In genomic region chr10:77588886-77589285, GRCh38 we compare ENCODE assay signal across 17 cellular contexts. TPM values are rescaled to one million over a fixed set of nuclear protein-coding genes. Genes with fewer than 3 reads are reported as not detected.
DNase-seq lines count a peak whose midpoint lies in the region; ATAC-seq and TF ChIP-seq lines count a peak whose summit lies in the region.
"Had no signal": no experiment of that assay in that cellular context is flagged by ENCODE, and none has a peak within 500 bp of the region (broad histone marks: within the 10 kb centered on the region; RNA-seq: fewer than 3 reads in every experiment).

No MANE protein-coding gene starts in this region.

- peak overlapping the region; percentile 28 for H4K5ac ChIP-seq in IMR-90 (ENCODE audit: low read depth, low read length)

- BruUV-seq in IMR-90 (replicated peaks; lab: Mats Ljungman, UMichigan) = no TSS peak

- peak overlapping the region; percentile 67; the same call in 1 of the 2 replicates for H2AK5ac ChIP-seq in IMR-90 (ENCODE audit: low read depth, low read length)

- H3K9ac ChIP-seq in IMR-90 (ENCODE audit: low read depth, low read length) (no peak overlapping the region), rectal smooth muscle tissue (ENCODE audit: low read length) (no peak overlapping the region)
- H3K9ac ChIP-seq: BLaER1 treated with 17β-estradiol and CSF1 and Interleukin-3, amounts not matched to agents 10 nM and 100 nM had no signal

- peak overlapping the region in 1 of 2 experiments; percentile 24; a peak in 1 of 4 replicates for H4K8ac ChIP-seq in IMR-90 (ENCODE audit: low read depth in 2 of 2, low read length in 2 of 2)

- H3K4ac ChIP-seq in IMR-90 (ENCODE audit: low read depth, low read length) = peak overlapping the region; percentile 63

- no peak for TF ChIP-seq CTCF in IMR-90 (conservative IDR thresholded peaks at IDR 0.05; ENCODE audit: low read depth, low read length)
- TF ChIP-seq CTCF in coronary artery (IDR thresholded peaks at IDR 0.05) = no peak
- TF ChIP-seq CTCF in transverse colon (IDR thresholded peaks at IDR 0.05) = no peak

- peaks cover 18 to 46% of the 10 kb centered on the region in 2 experiments; a peak in 3 of 4 replicates for H3K79me1 ChIP-seq in IMR-90 (ENCODE audit: low read depth in 1 of 2, low read length in 2 of 2)

- H3K27me3 Mint-ChIP-seq in activated T-cell treated with anti-CD3 and anti-CD28 coated beads, Interleukin-2, amount 50 U/mL, for 4 hours (ENCODE audit: low read depth) = no peaks in the 10 kb centered on the region

- H3K9me3 Mint-ChIP-seq in activated T-cell treated with anti-CD3 and anti-CD28 coated beads, Interleukin-2, amount 50 U/mL, for 4 hours = no peaks in the 10 kb centered on the region

- no peak overlapping the region for H3K27ac ChIP-seq in IMR-90 (ENCODE audit: insufficient read depth, low read length)
- H3K27ac ChIP-seq in coronary artery = peak overlapping the region; percentile 71 to 84
- peak overlapping the region; percentile 82 for H3K27ac ChIP-seq in rectal smooth muscle tissue (ENCODE audit: low read depth, low read length)
- H3K27ac ChIP-seq in transverse colon = peak overlapping the region; percentile 66 to 83 (median 78)
- no peak overlapping the region for H3K27ac ChIP-seq in substantia nigra (ENCODE audit: low read depth, low read length, poor library complexity, severe bottlenecking)
- H3K27ac ChIP-seq: BLaER1 treated with 17β-estradiol and CSF1 and Interleukin-3, amounts not matched to agents 10 nM and 100 nM had no signal

- WGBS in IMR-90 (ENCODE audit: extremely low coverage in 2 of 2, insufficient read length in 1 of 2), 2 experiments = 89% methylated on average over 3 of the region's 7 CpGs; no CpG with 5 or more reads in 1 of the 2 experiments
- 83 to 88% methylated on average over 7 of the region's 7 CpGs for WGBS in transverse colon (ENCODE audit: low coverage in 1 of 2), 2 donors

- H3K4me3 ChIP-seq in IMR-90 (ENCODE audit: insufficient read depth, low read depth, low read length) (no peak overlapping the region), coronary artery (no peak overlapping the region), rectal smooth muscle tissue (ENCODE audit: low read length) (no peak overlapping the region), transverse colon (no peak overlapping the region)
- H3K4me3 ChIP-seq: BLaER1 treated with 17β-estradiol and CSF1 and Interleukin-3, amounts not matched to agents 10 nM and 100 nM; HAP-1 had no signal

- no peak for TF ChIP-seq POLR2A in IMR-90 (IDR thresholded peaks at IDR 0.05; ENCODE audit: low read depth, low read length)
- no peak for TF ChIP-seq POLR2A in transverse colon (IDR thresholded peaks at IDR 0.05)

- peaks cover 19% of the 10 kb centered on the region for H3K4me1 ChIP-seq in IMR-90 (ENCODE audit: control insufficient read depth, insufficient read depth, low read length)
- H3K4me1 ChIP-seq in rectal smooth muscle tissue (ENCODE audit: control insufficient read depth, insufficient read depth, low read length) = peaks cover 34% of the 10 kb centered on the region
- H3K4me1 ChIP-seq in transverse colon = peaks cover 10 to 31% (median 23%) of the 10 kb centered on the region in 4 donors
- H3K4me1 ChIP-seq: HAP-1 had no signal

- H4K20me1 ChIP-seq in IMR-90 (ENCODE audit: insufficient read depth, low read length) = no peaks in the 10 kb centered on the region

- dilution Hi-C loops in IMR-90 (cut with HindIII; ENCODE audit: low sequenced_read_pairs, unreplicated experiment) = no loop called here

- no peak overlapping the region for H2AK9ac ChIP-seq in IMR-90 (replicated peaks; ENCODE audit: low read depth, low read length, poor library complexity)

- 0 out of 2 replicates have a peak overlapping the region, but pooled peaks have one; percentile 28 for H2BK120ac ChIP-seq in IMR-90 (ENCODE audit: low read depth, low read length)

- H2AFZ ChIP-seq in IMR-90 (replicated peaks; ENCODE audit: low read length, poor library complexity) = no peak overlapping the region

- 0 out of 2 replicates have a peak overlapping the region, but pooled peaks have one; percentile 19 for H3K18ac ChIP-seq in IMR-90 (ENCODE audit: low read depth, low read length)

- H3K9me1 ChIP-seq in IMR-90 (ENCODE audit: insufficient read depth, low read length) = peaks cover 32% of the 10 kb centered on the region

- H3K9me3 ChIP-seq in IMR-90 (ENCODE audit: control insufficient read depth, insufficient read depth, low read length) (no peaks in the 10 kb centered on the region), transverse colon (no peaks in the 10 kb centered on the region)
- H3K9me3 ChIP-seq: HAP-1 had no signal

- in situ Hi-C loops in IMR-90 (cut with MboI; ENCODE audit: low sequenced_read_pairs) = no loop called here
- in situ Hi-C loops in transverse colon (cut with MboI; ENCODE audit: low pct_ligation_motif_present in 1 of 4, low pct_unique_long_range_greater_than_20kb in 1 of 4, low sequenced_read_pairs in 3 of 4) = no loop called here

- no peak overlapping the region for H3K4me2 ChIP-seq in IMR-90 (ENCODE audit: low read depth, low read length)
- H3K4me2 ChIP-seq: BLaER1 treated with 17β-estradiol and CSF1 and Interleukin-3, amounts not matched to agents 10 nM and 100 nM had no signal

- DNase-seq in IMR-90 (no peak), coronary artery (ENCODE audit: low spot score) (no peak), transverse colon (no peak), substantia nigra (lab: John Stamatoyannopoulos, UW) (no peak)
- no peak for DNase-seq in activated T-cell treated with anti-CD3 and anti-CD28 coated beads, Interleukin-2, amount 50 U/mL, for 4 hours
- DNase-seq: DMS 273 treated with DMSO at 0.1 percent for 48 hours, GDM1, MM.1S, NCI-H1092, NCI-H1436 treated with DMSO at 0.1 percent for 48 hours, NCI-H2029, NCI-H345, NCI-H524 treated with DMSO at 0.1 percent for 48 hours had no signal

- no peak overlapping the region for H4K91ac ChIP-seq in IMR-90 (ENCODE audit: insufficient read depth, low read depth, low read length)

- H3K56ac ChIP-seq in IMR-90 (ENCODE audit: extremely low read depth, insufficient read depth, low read length) = no peak overlapping the region

- TF ChIP-seq RAD21 in IMR-90 (IDR thresholded peaks at IDR 0.05; ENCODE audit: low read length) = no peak

- POLR2A ChIA-PET in IMR-90 (lab: Charles Lee; ENCODE audit: unreplicated experiment) = no interaction called here

- H2BK15ac ChIP-seq in IMR-90 (ENCODE audit: low read depth, low read length) = peak overlapping the region; percentile 35; the same call in 1 of the 3 replicates

- H2BK5ac ChIP-seq in IMR-90 (ENCODE audit: low read depth, low read length, poor library complexity, severe bottlenecking) = no peak overlapping the region

- H3K23ac ChIP-seq in IMR-90 (ENCODE audit: low read depth, low read length) = no peak overlapping the region

- no peaks in the 10 kb centered on the region for H3K36me3 ChIP-seq in IMR-90 (ENCODE audit: control insufficient read depth, insufficient read depth, low read length)
- H3K36me3 ChIP-seq in rectal smooth muscle tissue (ENCODE audit: control insufficient read depth, insufficient read depth, low read length) = no peaks in the 10 kb centered on the region
- no peaks in the 10 kb centered on the region for H3K36me3 ChIP-seq in transverse colon
- H3K36me3 ChIP-seq: HAP-1 had no signal

- intact Hi-C loops in IMR-90 (cut with micrococcal nuclease) (loop anchor here (10.0 kb wide), 1 partner anchor 54 kb away; no protein-coding TSS in a partner anchor), transverse colon (cut with DNase I; ENCODE audit: low total_unique reads) (no loop called here)

- H2BK20ac ChIP-seq in IMR-90 (ENCODE audit: low read depth, low read length) = peak overlapping the region; percentile 27; the same call in 1 of the 2 replicates

- no peaks in the 10 kb centered on the region for H3K4me1 Mint-ChIP-seq in activated T-cell treated with anti-CD3 and anti-CD28 coated beads, Interleukin-2, amount 50 U/mL, for 4 hours (ENCODE audit: low read depth)

- H3K27me3 ChIP-seq in IMR-90 (ENCODE audit: control insufficient read depth, insufficient read depth, low read length) (no peaks in the 10 kb centered on the region), rectal smooth muscle tissue (ENCODE audit: control insufficient read depth, insufficient read depth, low read length) (no peaks in the 10 kb centered on the region), transverse colon (no peaks in the 10 kb centered on the region)
- H3K27me3 ChIP-seq: BLaER1 treated with 17β-estradiol and CSF1 and Interleukin-3, amounts not matched to agents 10 nM and 100 nM had no signal

- TF ChIP-seq EP300 in transverse colon (IDR thresholded peaks at IDR 0.05; ENCODE audit: low read depth) = no peak

- no peak for ATAC-seq in IMR-90 (ENCODE audit: low read depth)
- no peak for ATAC-seq in activated T-cell treated with anti-CD3 and anti-CD28 coated beads, Interleukin-2, amount 50 U/mL, for 4 hours
- no peak for ATAC-seq in GM21723 (IDR thresholded peaks at IDR 0.05; ENCODE audit: unreplicated experiment)

- H3K14ac ChIP-seq in IMR-90 (replicated peaks; ENCODE audit: low read depth, low read length) = no peak overlapping the region; the same call in 1 of the 2 replicates

- CTCF ChIA-PET in IMR-90 (lab: Yijun Ruan, JAX) = no interaction called here

- no peaks in the 10 kb centered on the region for H3K36me3 Mint-ChIP-seq in activated T-cell treated with anti-CD3 and anti-CD28 coated beads, Interleukin-2, amount 50 U/mL, for 4 hours (ENCODE audit: insufficient read depth)

- no peak overlapping the region for H3K4me3 Mint-ChIP-seq in activated T-cell treated with anti-CD3 and anti-CD28 coated beads, Interleukin-2, amount 50 U/mL, for 4 hours

TF ChIP-seq in IMR-90, 13 proteins besides CTCF, POLR2A, EP300 and RAD21 (continues in another document):
- TF ChIP-seq RCOR1 (IDR thresholded peaks at IDR 0.05; ENCODE audit: insufficient replicate concordance, low read length) (no peak), RFX5 (IDR thresholded peaks at IDR 0.05; ENCODE audit: low read depth, low read length) (no peak), MAZ (IDR thresholded peaks at IDR 0.05; ENCODE audit: borderline replicate concordance, low read depth, low read length) (no peak), CHD1 (IDR thresholded peaks at IDR 0.05; ENCODE audit: low read depth, low read length) (no peak)

RNA-seq across cellular contexts. Expression of gene KCNMA1, which starts 48.7 kb away (rescaled TPM):
- total RNA-seq in IMR-90 (2012; rRNA removed) (24.7 and 25.6 TPM in 2 replicates), transverse colon (100 to 1,000 TPM in 2 of 4 donors, 10 to 100 TPM in 2; 68.4 to 170 (median 119) TPM)
- 29.6 and 31.7 TPM in 2 replicates for polyA plus RNA-seq in IMR-90 (2012; rRNA removed)
- polyA plus RNA-seq in IMR-90 (2012; cell fraction: cytosol; rRNA removed) = 25.2 and 29.3 TPM in 2 replicates
- polyA plus RNA-seq in IMR-90 (2012; cell fraction: nucleus; rRNA removed; ENCODE audit: low replicate concordance) = 39.9 and 48.3 TPM in 2 replicates
- total RNA-seq in activated T-cell treated with anti-CD3 and anti-CD28 coated beads, Interleukin-2, amount 50 U/mL, for 4 hours = under 1 TPM; 0.10 to 0.60 (median 0.18) TPM

Comparison
In these comparisons a context has a peak if more than half of its experiments do, and no peak if none do; other contexts are left out.
1. H3K27ac ChIP-seq: peak in coronary artery (2 of 2), rectal smooth muscle tissue (single experiment) and transverse colon (4 of 4); none in IMR-90 (single experiment) and substantia nigra (single experiment).
2. RNA of gene KCNMA1, which starts 48.7 kb away (total RNA-seq): 68.4 to 170 TPM in transverse colon and 24.7 to 25.6 TPM in IMR-90; 0.10 to 0.60 TPM in activated T-cell treated with anti-CD3 and anti-CD28 coated beads, Interleukin-2, amount 50 U/mL, for 4 hours; every median in the first group is over 10 times any median in the second.